ENCODE assay signal across 8 cellular contexts in genomic region chr1:209354111-209354839, GRCh38.
DNase-seq lines count a peak whose midpoint lies in the region; ATAC-seq, FAIRE-seq and TF ChIP-seq lines count a peak whose summit lies in the region.

No MANE protein-coding gene starts in this region.

- H3K27me3 Mint-ChIP-seq in activated T-helper 17 cell treated with anti-CD3 and anti-CD28 coated beads, Interleukin-2, amount 50 U/mL, for 72 hours: peaks cover 3% of the 10 kb centered on the region

- no peaks in the 10 kb centered on the region for H3K79me2 ChIP-seq in GM23248 (ENCODE audit: insufficient read depth)
- no peaks in the 10 kb centered on the region for H3K79me2 ChIP-seq in PC-9 (ENCODE audit: low read depth)
- H3K79me2 ChIP-seq in osteoblast (ENCODE audit: insufficient read depth, low read length): no peaks in the 10 kb centered on the region

- in situ Hi-C loops in GM23248 (cut with MboI): no loop called here

- BruUV-seq in PC-9 (replicated peaks; lab: Mats Ljungman, UMichigan): no TSS peak

- H3K36me3 Mint-ChIP-seq in activated T-helper 17 cell treated with anti-CD3 and anti-CD28 coated beads, Interleukin-2, amount 50 U/mL, for 72 hours (ENCODE audit: low read depth): no peaks in the 10 kb centered on the region

- H3K9me3 Mint-ChIP-seq in activated T-helper 17 cell treated with anti-CD3 and anti-CD28 coated beads, Interleukin-2, amount 50 U/mL, for 72 hours: no peaks in the 10 kb centered on the region

- intact Hi-C loops in PC-9 (cut with micrococcal nuclease; ENCODE audit: unreplicated experiment): loop anchor here (1.0 to 10.0 kb wide), 7 partner anchors 44 to 1109 kb away; partner anchors contain the start of gene PLXNA2

- no peak overlapping the region for H3K9ac ChIP-seq in GM23248

- H3K4me2 ChIP-seq in GM23248 (ENCODE audit: unreplicated experiment) (no peak overlapping the region), PC-9 (no peak overlapping the region), osteoblast (ENCODE audit: insufficient read depth, low read length) (peak overlapping the region; percentile 37)

- H3K27ac ChIP-seq in GM23248 (no peak overlapping the region), PC-9 (no peak overlapping the region), osteoblast (ENCODE audit: low read depth, low read length) (peak overlapping the region; percentile 42)

- peaks cover 5% of the 10 kb centered on the region for H3K4me1 ChIP-seq in GM23248 (ENCODE audit: insufficient read depth)
- peaks cover 31% of the 10 kb centered on the region for H3K4me1 ChIP-seq in PC-9 (replicated peaks; ENCODE audit: insufficient read depth)
- H3K4me1 ChIP-seq in osteoblast (ENCODE audit: insufficient read depth, low read length): peaks cover 11% of the 10 kb centered on the region

- TF ChIP-seq CTCF in PC-9 (conservative IDR thresholded peaks at IDR 0.05) (peak; percentile 92), osteoblast (IDR thresholded peaks at IDR 0.05; ENCODE audit: extremely low read depth, low read depth, low read length) (peak; percentile 97)

- no peak for FAIRE-seq in frontal cortex (lab: Jason Lieb, UNC)

- POLR2A ChIA-PET in PC-9 (lab: Charles Lee; ENCODE audit: unreplicated experiment): interaction anchor here (0.6 kb wide), 2 partner anchors 44 to 74 kb away, joined by 3 to 6 read pairs; no protein-coding TSS in a partner anchor

- CTCF ChIA-PET in PC-9 (lab: Charles Lee): interaction anchor here (0.7 to 1.3 kb wide), 6 partner anchors 25 to 201 kb away, joined by 3 to 4 read pairs (median 3); no protein-coding TSS in a partner anchor

- H3K36me3 ChIP-seq in GM23248 (ENCODE audit: low read depth) (no peaks in the 10 kb centered on the region), PC-9 (ENCODE audit: low read depth) (no peaks in the 10 kb centered on the region), osteoblast (ENCODE audit: insufficient read depth, low read length) (no peaks in the 10 kb centered on the region)

- H3K4me3 ChIP-seq in GM23248 (no peak overlapping the region), PC-9 (no peak overlapping the region), osteoblast (ENCODE audit: insufficient read depth, low read length) (no peak overlapping the region)

- WGBS in GM23248 (ENCODE audit: low coverage in 1 of 2, low lambda C conversion rate in 2 of 2, missing lambda C conversion rate in 2 of 2), 2 experiments: 53 to 55% methylated on average over 20 of the region's 20 CpGs

- no peaks in the 10 kb centered on the region for H4K20me1 ChIP-seq in GM23248 (ENCODE audit: insufficient read depth)
- H4K20me1 ChIP-seq in PC-9 (ENCODE audit: insufficient read depth): no peaks in the 10 kb centered on the region
- H4K20me1 ChIP-seq in osteoblast (ENCODE audit: insufficient read depth, low read length): no peaks in the 10 kb centered on the region

- H2AFZ ChIP-seq in GM23248 (peak overlapping the region; percentile 62), PC-9 (no peak overlapping the region), osteoblast (ENCODE audit: low read length) (peak overlapping the region; percentile 89)

- no peaks in the 10 kb centered on the region for H3K9me3 ChIP-seq in GM23248 (ENCODE audit: low read depth)
- no peaks in the 10 kb centered on the region for H3K9me3 ChIP-seq in PC-9 (ENCODE audit: insufficient read depth, low read depth)
- no peaks in the 10 kb centered on the region for H3K9me3 ChIP-seq in osteoblast (ENCODE audit: low read depth, low read length)

- DNase-seq in DMS53 (lab: John Stamatoyannopoulos, UW) (peak; percentile 96), GM23248 (peak; percentile 93), LHCN-M2 (ENCODE audit: low read depth) (peak; percentile 93), PC-9 (peak; percentile 78 to 79), frontal cortex (ENCODE audit: low spot score in 2 of 2) (peak; percentile 14 to 55), osteoblast (ENCODE audit: insufficient read length, low spot score, missing footprints) (peak; percentile 86), ureter (ENCODE audit: low spot score) (peak; percentile 86)

- ATAC-seq in activated T-helper 17 cell treated with anti-CD3 and anti-CD28 coated beads, Interleukin-2, amount 50 U/mL, for 72 hours (replicated peaks): peak; percentile 61

- H3K27ac Mint-ChIP-seq in activated T-helper 17 cell treated with anti-CD3 and anti-CD28 coated beads, Interleukin-2, amount 50 U/mL, for 72 hours: no peak overlapping the region

- H3K27me3 ChIP-seq in GM23248 (replicated peaks; ENCODE audit: insufficient read depth): no peaks in the 10 kb centered on the region
- no peaks in the 10 kb centered on the region for H3K27me3 ChIP-seq in PC-9 (ENCODE audit: insufficient read depth, low read depth)
- no peaks in the 10 kb centered on the region for H3K27me3 ChIP-seq in osteoblast (ENCODE audit: insufficient read depth, low read length)

- no peak overlapping the region for H3K4me3 Mint-ChIP-seq in activated T-helper 17 cell treated with anti-CD3 and anti-CD28 coated beads, Interleukin-2, amount 50 U/mL, for 72 hours

- H3F3A ChIP-seq in GM23248 (ENCODE audit: insufficient read depth): no peaks in the 10 kb centered on the region
- H3F3A ChIP-seq in PC-9 (ENCODE audit: insufficient read depth, low read depth): no peaks in the 10 kb centered on the region; the same call in none of the 2 replicates

- H3K9me2 ChIP-seq in GM23248 (ENCODE audit: insufficient read depth): no peaks in the 10 kb centered on the region
- no peaks in the 10 kb centered on the region for H3K9me2 ChIP-seq in PC-9 (ENCODE audit: insufficient read depth)

- no peaks in the 10 kb centered on the region for H3K4me1 Mint-ChIP-seq in activated T-helper 17 cell treated with anti-CD3 and anti-CD28 coated beads, Interleukin-2, amount 50 U/mL, for 72 hours

Comparison
In these comparisons a context has a peak if more than half of its experiments do, and no peak if none do; other contexts are left out.
1. DNase-seq: peak in every context shown above with its lines; median percentile 96 in DMS53; 93 in GM23248; 93 in LHCN-M2; 86 in osteoblast; 86 in ureter; 78 in PC-9; 34 in frontal cortex.